In genomic region chr19:49113762-49114629, GRCh38 we compare ENCODE assay signal across 1 cellular context.
TF ChIP-seq lines count a peak whose summit lies in the region.

A gene with protein sequence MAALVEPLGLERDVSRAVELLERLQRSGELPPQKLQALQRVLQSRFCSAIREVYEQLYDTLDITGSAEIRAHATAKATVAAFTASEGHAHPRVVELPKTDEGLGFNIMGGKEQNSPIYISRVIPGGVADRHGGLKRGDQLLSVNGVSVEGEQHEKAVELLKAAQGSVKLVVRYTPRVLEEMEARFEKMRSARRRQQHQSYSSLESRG (plus strand): TSS chr19:49114370. CDS start chr19:49114405, 35 bp downstream.

TF ChIP-seq in K562, 482 proteins besides CTCF, POLR2A, EP300 and RAD21 (continued from another document):
- TF ChIP-seq E2F8 (IDR thresholded peaks at IDR 0.05; ENCODE audit: low read depth, partially characterized antibody) (no peak), EP400 (IDR thresholded peaks at IDR 0.05) (peak; percentile 61; the same call in 1 of the 2 replicates), SIX5 (IDR thresholded peaks at IDR 0.05; ENCODE audit: borderline replicate concordance in 1 of 2, insufficient read depth in 1 of 2, low read depth in 1 of 2, low read length in 2 of 2) (no peak), CBX2 (IDR thresholded peaks at IDR 0.05; ENCODE audit: insufficient read depth, low read length, poor library complexity, severe bottlenecking) (no peak), ZNF717 (CRISPR knock-in tag; IDR thresholded peaks at IDR 0.05) (no peak), ZNF445 (CRISPR knock-in tag; IDR thresholded peaks at IDR 0.05; ENCODE audit: low read depth) (no peak), MTA2 (IDR thresholded peaks at IDR 0.05; ENCODE audit: low read depth) (no peak), CREBBP (IDR thresholded peaks at IDR 0.05; ENCODE audit: low read depth, low read length) (no peak), TSC22D4 (tag; IDR thresholded peaks at IDR 0.05) (no peak), MEF2A (IDR thresholded peaks at IDR 0.05; ENCODE audit: control insufficient read depth, low read depth, low read length) (no peak), RBFOX2 (IDR thresholded peaks at IDR 0.05; ENCODE audit: low read depth, low read length) (peak; percentile 69), NFATC3 (IDR thresholded peaks at IDR 0.05) (no peak), CBFA2T3 (IDR thresholded peaks at IDR 0.05) (no peak), ZNF197 (CRISPR knock-in tag; IDR thresholded peaks at IDR 0.05; ENCODE audit: low read depth) (no peak), ZNF551 (CRISPR knock-in tag; IDR thresholded peaks at IDR 0.05) (no peak), ZNF644 (tag; IDR thresholded peaks at IDR 0.05; ENCODE audit: low read depth) (no peak), U2AF2 (optimal IDR thresholded peaks at IDR 0.05; ENCODE audit: low read depth, low read length) (no peak), ZNF24 (IDR thresholded peaks at IDR 0.05) (peak; percentile 44; the same call in 1 of the 2 replicates), GTF2E2 (tag; IDR thresholded peaks at IDR 0.05) (no peak), ZBTB7A (IDR thresholded peaks at IDR 0.05; ENCODE audit: borderline replicate concordance, control insufficient read depth, low read depth, low read length) (peak; percentile 85; the same call in 1 of the 2 replicates), PHB2 (IDR thresholded peaks at IDR 0.05; ENCODE audit: low read depth) (no peak), HDAC3 (IDR thresholded peaks at IDR 0.05; ENCODE audit: borderline replicate concordance, partially characterized antibody) (no peak), U2AF1 (optimal IDR thresholded peaks at IDR 0.05; ENCODE audit: low read depth, low read length) (no peak), ZKSCAN1 (IDR thresholded peaks at IDR 0.05; ENCODE audit: low read depth, low read length) (no peak), CBX1 (IDR thresholded peaks at IDR 0.05; ENCODE audit: low read depth) (no peak), FOXK1 (CRISPR knock-in tag; IDR thresholded peaks at IDR 0.05; ENCODE audit: borderline replicate concordance) (no peak), MTA3 (IDR thresholded peaks at IDR 0.05; ENCODE audit: borderline replicate concordance) (peak; percentile 80; the same call in 1 of the 2 replicates), GATAD2B (IDR thresholded peaks at IDR 0.05; ENCODE audit: borderline replicate concordance) (peak; percentile 95), CXXC5 (CRISPR knock-in tag; IDR thresholded peaks at IDR 0.05) (peak; percentile 82), KDM4B (IDR thresholded peaks at IDR 0.05; ENCODE audit: borderline replicate concordance in 2 of 2, low read depth in 1 of 2) (no peak), BMI1 (IDR thresholded peaks at IDR 0.05; ENCODE audit: low read length) (no peak), TARDBP (IDR thresholded peaks at IDR 0.05) (no peak), ZNF354B (CRISPR knock-in tag; IDR thresholded peaks at IDR 0.05) (no peak), TGIF2 (CRISPR knock-in tag; IDR thresholded peaks at IDR 0.05) (no peak), ZNF696 (CRISPR knock-in tag; conservative IDR thresholded peaks at IDR 0.05) (no peak), MYNN (IDR thresholded peaks at IDR 0.05) (no peak), MYNN (CRISPR knock-in tag; IDR thresholded peaks at IDR 0.05) (no peak), ZNF133 (CRISPR knock-in tag; IDR thresholded peaks at IDR 0.05) (no peak), BRD4 (IDR thresholded peaks at IDR 0.05) (no peak), TEAD1 (CRISPR knock-in tag; IDR thresholded peaks at IDR 0.05) (0 out of 4 replicates have a peak, but pooled peaks of 1 of the 2 experiments have one; percentile 58), TFAM (CRISPR knock-in tag; conservative IDR thresholded peaks at IDR 0.05) (no peak), HMGN3 (IDR thresholded peaks at IDR 0.05; ENCODE audit: borderline replicate concordance, extremely low read depth, insufficient read length, low read depth, low read length) (peak; percentile 65), POLR2B (IDR thresholded peaks at IDR 0.05; ENCODE audit: low read depth, partially characterized antibody) (peak; percentile 51), MXI1 (IDR thresholded peaks at IDR 0.05; ENCODE audit: low read depth, low read length) (no peak), KDM1A (IDR thresholded peaks at IDR 0.05) (no peak), WHSC1 (IDR thresholded peaks at IDR 0.05; ENCODE audit: low read length) (no peak)
- TF ChIP-seq, protein P1, sequence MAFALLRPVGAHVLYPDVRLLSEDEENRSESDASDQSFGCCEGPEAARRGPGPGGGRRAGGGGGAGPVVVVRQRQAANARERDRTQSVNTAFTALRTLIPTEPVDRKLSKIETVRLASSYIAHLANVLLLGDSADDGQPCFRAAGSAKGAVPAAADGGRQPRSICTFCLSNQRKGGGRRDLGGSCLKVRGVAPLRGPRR (CRISPR knock-in tag; IDR thresholded peaks at IDR 0.05), result no peak
- TF ChIP-seq, protein P2, sequence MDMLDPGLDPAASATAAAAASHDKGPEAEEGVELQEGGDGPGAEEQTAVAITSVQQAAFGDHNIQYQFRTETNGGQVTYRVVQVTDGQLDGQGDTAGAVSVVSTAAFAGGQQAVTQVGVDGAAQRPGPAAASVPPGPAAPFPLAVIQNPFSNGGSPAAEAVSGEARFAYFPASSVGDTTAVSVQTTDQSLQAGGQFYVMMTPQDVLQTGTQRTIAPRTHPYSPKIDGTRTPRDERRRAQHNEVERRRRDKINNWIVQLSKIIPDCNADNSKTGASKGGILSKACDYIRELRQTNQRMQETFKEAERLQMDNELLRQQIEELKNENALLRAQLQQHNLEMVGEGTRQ (CRISPR knock-in tag; IDR thresholded peaks at IDR 0.05), result peak; percentile 95
- TF ChIP-seq, protein P3, sequence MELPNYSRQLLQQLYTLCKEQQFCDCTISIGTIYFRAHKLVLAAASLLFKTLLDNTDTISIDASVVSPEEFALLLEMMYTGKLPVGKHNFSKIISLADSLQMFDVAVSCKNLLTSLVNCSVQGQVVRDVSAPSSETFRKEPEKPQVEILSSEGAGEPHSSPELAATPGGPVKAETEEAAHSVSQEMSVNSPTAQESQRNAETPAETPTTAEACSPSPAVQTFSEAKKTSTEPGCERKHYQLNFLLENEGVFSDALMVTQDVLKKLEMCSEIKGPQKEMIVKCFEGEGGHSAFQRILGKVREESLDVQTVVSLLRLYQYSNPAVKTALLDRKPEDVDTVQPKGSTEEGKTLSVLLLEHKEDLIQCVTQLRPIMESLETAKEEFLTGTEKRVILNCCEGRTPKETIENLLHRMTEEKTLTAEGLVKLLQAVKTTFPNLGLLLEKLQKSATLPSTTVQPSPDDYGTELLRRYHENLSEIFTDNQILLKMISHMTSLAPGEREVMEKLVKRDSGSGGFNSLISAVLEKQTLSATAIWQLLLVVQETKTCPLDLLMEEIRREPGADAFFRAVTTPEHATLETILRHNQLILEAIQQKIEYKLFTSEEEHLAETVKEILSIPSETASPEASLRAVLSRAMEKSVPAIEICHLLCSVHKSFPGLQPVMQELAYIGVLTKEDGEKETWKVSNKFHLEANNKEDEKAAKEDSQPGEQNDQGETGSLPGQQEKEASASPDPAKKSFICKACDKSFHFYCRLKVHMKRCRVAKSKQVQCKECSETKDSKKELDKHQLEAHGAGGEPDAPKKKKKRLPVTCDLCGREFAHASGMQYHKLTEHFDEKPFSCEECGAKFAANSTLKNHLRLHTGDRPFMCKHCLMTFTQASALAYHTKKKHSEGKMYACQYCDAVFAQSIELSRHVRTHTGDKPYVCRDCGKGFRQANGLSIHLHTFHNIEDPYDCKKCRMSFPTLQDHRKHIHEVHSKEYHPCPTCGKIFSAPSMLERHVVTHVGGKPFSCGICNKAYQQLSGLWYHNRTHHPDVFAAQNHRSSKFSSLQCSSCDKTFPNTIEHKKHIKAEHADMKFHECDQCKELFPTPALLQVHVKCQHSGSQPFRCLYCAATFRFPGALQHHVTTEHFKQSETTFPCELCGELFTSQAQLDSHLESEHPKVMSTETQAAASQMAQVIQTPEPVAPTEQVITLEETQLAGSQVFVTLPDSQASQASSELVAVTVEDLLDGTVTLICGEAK (IDR thresholded peaks at IDR 0.05), result 0 out of 2 replicates have a peak, but pooled peaks have one; percentile 22
- TF ChIP-seq, protein P3 (CRISPR knock-in tag; IDR thresholded peaks at IDR 0.05), result no peak
- TF ChIP-seq, protein P4, sequence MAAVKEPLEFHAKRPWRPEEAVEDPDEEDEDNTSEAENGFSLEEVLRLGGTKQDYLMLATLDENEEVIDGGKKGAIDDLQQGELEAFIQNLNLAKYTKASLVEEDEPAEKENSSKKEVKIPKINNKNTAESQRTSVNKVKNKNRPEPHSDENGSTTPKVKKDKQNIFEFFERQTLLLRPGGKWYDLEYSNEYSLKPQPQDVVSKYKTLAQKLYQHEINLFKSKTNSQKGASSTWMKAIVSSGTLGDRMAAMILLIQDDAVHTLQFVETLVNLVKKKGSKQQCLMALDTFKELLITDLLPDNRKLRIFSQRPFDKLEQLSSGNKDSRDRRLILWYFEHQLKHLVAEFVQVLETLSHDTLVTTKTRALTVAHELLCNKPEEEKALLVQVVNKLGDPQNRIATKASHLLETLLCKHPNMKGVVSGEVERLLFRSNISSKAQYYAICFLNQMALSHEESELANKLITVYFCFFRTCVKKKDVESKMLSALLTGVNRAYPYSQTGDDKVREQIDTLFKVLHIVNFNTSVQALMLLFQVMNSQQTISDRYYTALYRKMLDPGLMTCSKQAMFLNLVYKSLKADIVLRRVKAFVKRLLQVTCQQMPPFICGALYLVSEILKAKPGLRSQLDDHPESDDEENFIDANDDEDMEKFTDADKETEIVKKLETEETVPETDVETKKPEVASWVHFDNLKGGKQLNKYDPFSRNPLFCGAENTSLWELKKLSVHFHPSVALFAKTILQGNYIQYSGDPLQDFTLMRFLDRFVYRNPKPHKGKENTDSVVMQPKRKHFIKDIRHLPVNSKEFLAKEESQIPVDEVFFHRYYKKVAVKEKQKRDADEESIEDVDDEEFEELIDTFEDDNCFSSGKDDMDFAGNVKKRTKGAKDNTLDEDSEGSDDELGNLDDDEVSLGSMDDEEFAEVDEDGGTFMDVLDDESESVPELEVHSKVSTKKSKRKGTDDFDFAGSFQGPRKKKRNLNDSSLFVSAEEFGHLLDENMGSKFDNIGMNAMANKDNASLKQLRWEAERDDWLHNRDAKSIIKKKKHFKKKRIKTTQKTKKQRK (IDR thresholded peaks at IDR 0.05; ENCODE audit: borderline replicate concordance, low read depth, low read length), result no peak
- TF ChIP-seq, protein P5, sequence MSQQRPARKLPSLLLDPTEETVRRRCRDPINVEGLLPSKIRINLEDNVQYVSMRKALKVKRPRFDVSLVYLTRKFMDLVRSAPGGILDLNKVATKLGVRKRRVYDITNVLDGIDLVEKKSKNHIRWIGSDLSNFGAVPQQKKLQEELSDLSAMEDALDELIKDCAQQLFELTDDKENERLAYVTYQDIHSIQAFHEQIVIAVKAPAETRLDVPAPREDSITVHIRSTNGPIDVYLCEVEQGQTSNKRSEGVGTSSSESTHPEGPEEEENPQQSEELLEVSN (IDR thresholded peaks at IDR 0.05; ENCODE audit: borderline replicate concordance in 1 of 2, extremely low read depth in 1 of 2, insufficient read depth in 1 of 2, insufficient read length in 1 of 2, low read depth in 1 of 2, low read length in 1 of 2, poor library complexity in 1 of 2, severe bottlenecking in 1 of 2), result peak; percentile 81 to 94
- TF ChIP-seq, protein P6, sequence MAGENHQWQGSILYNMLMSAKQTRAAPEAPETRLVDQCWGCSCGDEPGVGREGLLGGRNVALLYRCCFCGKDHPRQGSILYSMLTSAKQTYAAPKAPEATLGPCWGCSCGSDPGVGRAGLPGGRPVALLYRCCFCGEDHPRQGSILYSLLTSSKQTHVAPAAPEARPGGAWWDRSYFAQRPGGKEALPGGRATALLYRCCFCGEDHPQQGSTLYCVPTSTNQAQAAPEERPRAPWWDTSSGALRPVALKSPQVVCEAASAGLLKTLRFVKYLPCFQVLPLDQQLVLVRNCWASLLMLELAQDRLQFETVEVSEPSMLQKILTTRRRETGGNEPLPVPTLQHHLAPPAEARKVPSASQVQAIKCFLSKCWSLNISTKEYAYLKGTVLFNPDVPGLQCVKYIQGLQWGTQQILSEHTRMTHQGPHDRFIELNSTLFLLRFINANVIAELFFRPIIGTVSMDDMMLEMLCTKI (IDR thresholded peaks at IDR 0.05; ENCODE audit: partially characterized antibody), result no peak
